ENCODE assay signal across 16 cellular contexts in genomic region chr1:201944639-201945038, GRCh38. TPM values are rescaled to one million over a fixed set of nuclear protein-coding genes. Genes with fewer than 3 reads are reported as not detected.
DNase-seq lines count a peak whose midpoint lies in the region; TF ChIP-seq lines count a peak whose summit lies in the region.
"Had no signal": no experiment of that assay in that cellular context is flagged by ENCODE, and none has a peak within 500 bp of the region (broad histone marks: within the 10 kb centered on the region; RNA-seq: fewer than 3 reads in every experiment).

No MANE protein-coding gene starts in this region.

- H3K4me3 ChIP-seq in BJ (ENCODE audit: low read depth, low read length) (peak overlapping the region; percentile 49), colonic mucosa (peak overlapping the region; percentile 35), mesenchymal stem cell (ENCODE audit: insufficient read depth in 1 of 2, low read depth in 1 of 2, low read length in 2 of 2) (peak overlapping the region in 1 of 2 experiments; percentile 85), stomach smooth muscle (ENCODE audit: low read length in 2 of 2) (peak overlapping the region; percentile 98 to 99)

- H2BK15ac ChIP-seq in mesenchymal stem cell (ENCODE audit: low read depth, poor library complexity, severe bottlenecking): no peak overlapping the region

- no peaks in the 10 kb centered on the region for H3K4me1 ChIP-seq in colonic mucosa
- peaks cover 15% of the 10 kb centered on the region for H3K4me1 ChIP-seq in mesenchymal stem cell (ENCODE audit: control insufficient read depth, insufficient read depth, low read depth, low read length)
- H3K4me1 ChIP-seq in stomach smooth muscle (ENCODE audit: control insufficient read depth, insufficient read depth, low read length): peaks cover 31% of the 10 kb centered on the region

- no peaks in the 10 kb centered on the region for H3K9me3 ChIP-seq in colonic mucosa
- no peaks in the 10 kb centered on the region for H3K9me3 ChIP-seq in mesenchymal stem cell (ENCODE audit: control insufficient read depth, low read length)
- H3K9me3 ChIP-seq in stomach smooth muscle (ENCODE audit: control insufficient read depth in 2 of 2, low read length in 2 of 2): no peaks in the 10 kb centered on the region

- H3K9ac ChIP-seq in colonic mucosa (ENCODE audit: low read depth in 2 of 2, low read length in 2 of 2) (peak overlapping the region in 1 of 2 donors; percentile 70), mesenchymal stem cell (ENCODE audit: low read length) (peak overlapping the region; percentile 84), stomach smooth muscle (ENCODE audit: low read length in 2 of 2) (peak overlapping the region; percentile 99 to 100)

- no peak overlapping the region for H3K23ac ChIP-seq in mesenchymal stem cell (ENCODE audit: low read length in 2 of 2)

- no peak overlapping the region for H3K4ac ChIP-seq in mesenchymal stem cell (ENCODE audit: low read depth in 1 of 2, low read length in 2 of 2)

- H4K91ac ChIP-seq in mesenchymal stem cell (ENCODE audit: low read length): peak overlapping the region; percentile 14

- DNase-seq in BJ (ENCODE audit: low read depth) (no peak), colonic mucosa (no peak), mesenchymal stem cell (no peak), T-helper 2 cell (no peak), RWPE1 (ENCODE audit: low spot score) (no peak), GM19238 (ENCODE audit: insufficient read length, low spot score) (no peak)
- DNase-seq in stimulated activated naive CD4-positive, alpha-beta T cell treated with Interleukin-2 at 50 U/mL for 16 hours (lab: John Stamatoyannopoulos, UW): no peak
- DNase-seq: activated CD4-positive, alpha-beta memory T cell treated with anti-CD3 and anti-CD28 coated beads, Interleukin-2, amount 10 ng/mL, durations not matched to agents 7 days and 5 days; AML-193; effector CD4-positive, alpha-beta T cell; NCI-H1092; NCI-H2171 treated with DMSO at 0.1 percent for 48 hours; stimulated activated CD4-positive, alpha-beta T cell treated with anti-CD3 and anti-CD28 coated beads, Interleukin-4, amount 100 ng/mL, for 1 hour had no signal

- no peak overlapping the region for H4K8ac ChIP-seq in mesenchymal stem cell (ENCODE audit: low read length)

- CTCF ChIA-PET in BJ (lab: Yijun Ruan, JAX): interaction anchor here (0.8 to 4.5 kb wide), 8 partner anchors 11 to 67 kb away, joined by 3 to 45 read pairs (median 6); no protein-coding TSS in a partner anchor
- CTCF ChIA-PET in RWPE1 (lab: Yijun Ruan, JAX): interaction anchor here (0.5 to 1.7 kb wide), 5 partner anchors 9 to 230 kb away, joined by 3 to 21 read pairs (median 4); no protein-coding TSS in a partner anchor

- no peak for TF ChIP-seq CTCF in BJ (IDR thresholded peaks at IDR 0.05; ENCODE audit: insufficient read depth, low read depth, low read length)
- no peak for TF ChIP-seq CTCF in colonic mucosa (IDR thresholded peaks at IDR 0.05)
- TF ChIP-seq CTCF in RWPE1 (conservative IDR thresholded peaks at IDR 0.05; ENCODE audit: low read depth): no peak

- intact Hi-C loops in colonic mucosa (cut with DNase I): no loop called here

- no peak overlapping the region for H3K4me2 ChIP-seq in mesenchymal stem cell (ENCODE audit: low read length, poor library complexity, severe bottlenecking)

- no peak overlapping the region for H3K14ac ChIP-seq in mesenchymal stem cell (ENCODE audit: low read length in 2 of 2)

- no peaks in the 10 kb centered on the region for H3K36me3 ChIP-seq in BJ (ENCODE audit: control insufficient read depth, insufficient read depth, low read length)
- no peaks in the 10 kb centered on the region for H3K36me3 ChIP-seq in colonic mucosa
- H3K36me3 ChIP-seq in mesenchymal stem cell (ENCODE audit: control insufficient read depth in 1 of 2, insufficient read depth in 2 of 2, low read depth in 1 of 2, low read length in 2 of 2): no peaks in the 10 kb centered on the region
- H3K36me3 ChIP-seq in stomach smooth muscle (ENCODE audit: control insufficient read depth in 2 of 2, insufficient read depth in 2 of 2, low read length in 2 of 2): peaks cover 14 to 19% of the 10 kb centered on the region in 2 donors

- no peak overlapping the region for H2AFZ ChIP-seq in mesenchymal stem cell (ENCODE audit: low read depth, low read length)

- POLR2A ChIA-PET in BJ (lab: Charles Lee) (interaction anchor here (0.7 to 2.8 kb wide), 2 partner anchors 18 to 41 kb away, joined by 9 to 18 read pairs; no protein-coding TSS in a partner anchor), RWPE1 (lab: Yijun Ruan, JAX; ENCODE audit: low non-redundant PET) (no interaction called here)

- no peaks in the 10 kb centered on the region for H3K79me1 ChIP-seq in mesenchymal stem cell (replicated peaks; ENCODE audit: low read length, poor library complexity, severe bottlenecking)

- no peak overlapping the region for H2BK12ac ChIP-seq in mesenchymal stem cell (ENCODE audit: low read length in 2 of 2)

- H3K18ac ChIP-seq in mesenchymal stem cell (ENCODE audit: low read depth in 1 of 2, low read length in 2 of 2): no peak overlapping the region

- no peak overlapping the region for H2BK5ac ChIP-seq in mesenchymal stem cell (ENCODE audit: low read depth, low read length, poor library complexity, severe bottlenecking)

- no peak overlapping the region for H2BK120ac ChIP-seq in mesenchymal stem cell (ENCODE audit: low read depth, low read length)

- no peaks in the 10 kb centered on the region for H3K27me3 ChIP-seq in BJ (ENCODE audit: control insufficient read depth, insufficient read depth, low read length)
- H3K27me3 ChIP-seq in colonic mucosa: peaks cover 13% of the 10 kb centered on the region
- no peaks in the 10 kb centered on the region for H3K27me3 ChIP-seq in mesenchymal stem cell (ENCODE audit: control insufficient read depth in 1 of 2, insufficient read depth in 1 of 2, low read length in 2 of 2)
- no peaks in the 10 kb centered on the region for H3K27me3 ChIP-seq in stomach smooth muscle (ENCODE audit: control insufficient read depth in 1 of 2, insufficient read depth in 2 of 2, low read length in 2 of 2)

- peak overlapping the region; percentile 60 for H3K27ac ChIP-seq in colonic mucosa
- H3K27ac ChIP-seq in mesenchymal stem cell (ENCODE audit: low read length, poor library complexity, severe bottlenecking): no peak overlapping the region
- peak overlapping the region; percentile 100 for H3K27ac ChIP-seq in stomach smooth muscle (ENCODE audit: low read length)
- H3K27ac ChIP-seq in RWPE1: no peak overlapping the region

- WGBS in mesenchymal stem cell: 37% methylated on average over 3 of the region's 3 CpGs

- no peak overlapping the region for H2AK5ac ChIP-seq in mesenchymal stem cell (ENCODE audit: low read length, severe bottlenecking)

RNA-seq across cellular contexts. Expression of gene LMOD1, which starts 1.7 kb away (rescaled TPM):
- polyA plus RNA-seq in BJ (2011; rRNA removed): 67.8 and 112 TPM in 2 replicates
- polyA minus RNA-seq in BJ (2011; rRNA and poly(A)+ RNA removed): 72.1 and 102 TPM in 2 replicates
- total RNA-seq in colonic mucosa: 10 to 100 TPM in 1 of 2 donors, 1 to 10 TPM in 1; 7.6 to 64.5 TPM
- polyA plus RNA-seq in mesenchymal stem cell (2013, experiment 1 of 2): 10.1 TPM
- polyA plus RNA-seq in mesenchymal stem cell (2013, experiment 2 of 2): 9.6 TPM
- total RNA-seq: activated CD4-positive, alpha-beta memory T cell treated with anti-CD3 and anti-CD28 coated beads, Interleukin-2, amount 10 ng/mL, durations not matched to agents 7 days and 5 days had no signal
- polyA plus RNA-seq: IgD-negative memory B cell, keratinocyte had no signal

RNA-seq across cellular contexts. Expression of gene TIMM17A, which starts 10.7 kb away (rescaled TPM):
- 54.6 and 87.5 TPM in 2 replicates for polyA plus RNA-seq in BJ (2011; rRNA removed)
- polyA minus RNA-seq in BJ (2011; rRNA and poly(A)+ RNA removed): 16.6 and 24.7 TPM in 2 replicates
- 10 to 100 TPM; 63.4 to 84.7 TPM for total RNA-seq in colonic mucosa
- polyA plus RNA-seq in mesenchymal stem cell (2013, experiment 1 of 2): 63.8 TPM
- polyA plus RNA-seq in mesenchymal stem cell (2013, experiment 2 of 2): 69.6 TPM

RNA-seq across cellular contexts. Expression of gene RNPEP, which starts 37.8 kb away (rescaled TPM):
- polyA plus RNA-seq in BJ (2011; rRNA removed): 42.6 and 51.5 TPM in 2 replicates
- 24.1 and 31.7 TPM in 2 replicates for polyA minus RNA-seq in BJ (2011; rRNA and poly(A)+ RNA removed)
- total RNA-seq in colonic mucosa: 100 to 1,000 TPM; 142 to 147 TPM
- polyA plus RNA-seq in mesenchymal stem cell (2013, experiment 1 of 2): 45.3 TPM
- 44.4 TPM for polyA plus RNA-seq in mesenchymal stem cell (2013, experiment 2 of 2)

RNA-seq across cellular contexts. Expression of gene SHISA4, which starts 55.9 kb away (rescaled TPM):
- 36.9 and 72.6 TPM in 2 replicates for polyA plus RNA-seq in BJ (2011; rRNA removed)
- 19.9 and 33.6 TPM in 2 replicates for polyA minus RNA-seq in BJ (2011; rRNA and poly(A)+ RNA removed)
- total RNA-seq in colonic mucosa: 1 to 10 TPM; 2.0 to 3.9 TPM
- polyA plus RNA-seq in mesenchymal stem cell (2013, experiment 1 of 2): 32.9 TPM
- polyA plus RNA-seq in mesenchymal stem cell (2013, experiment 2 of 2): 33.3 TPM

Comparison
In these comparisons a context has a peak if more than half of its experiments do, and no peak if none do; other contexts are left out.
1. H3K27ac ChIP-seq: peak in colonic mucosa (single experiment) and stomach smooth muscle (single experiment); none in mesenchymal stem cell (single experiment) and RWPE1 (single experiment).